ENCODE assay signal across 9 cellular contexts in the genomic region with DNA sequence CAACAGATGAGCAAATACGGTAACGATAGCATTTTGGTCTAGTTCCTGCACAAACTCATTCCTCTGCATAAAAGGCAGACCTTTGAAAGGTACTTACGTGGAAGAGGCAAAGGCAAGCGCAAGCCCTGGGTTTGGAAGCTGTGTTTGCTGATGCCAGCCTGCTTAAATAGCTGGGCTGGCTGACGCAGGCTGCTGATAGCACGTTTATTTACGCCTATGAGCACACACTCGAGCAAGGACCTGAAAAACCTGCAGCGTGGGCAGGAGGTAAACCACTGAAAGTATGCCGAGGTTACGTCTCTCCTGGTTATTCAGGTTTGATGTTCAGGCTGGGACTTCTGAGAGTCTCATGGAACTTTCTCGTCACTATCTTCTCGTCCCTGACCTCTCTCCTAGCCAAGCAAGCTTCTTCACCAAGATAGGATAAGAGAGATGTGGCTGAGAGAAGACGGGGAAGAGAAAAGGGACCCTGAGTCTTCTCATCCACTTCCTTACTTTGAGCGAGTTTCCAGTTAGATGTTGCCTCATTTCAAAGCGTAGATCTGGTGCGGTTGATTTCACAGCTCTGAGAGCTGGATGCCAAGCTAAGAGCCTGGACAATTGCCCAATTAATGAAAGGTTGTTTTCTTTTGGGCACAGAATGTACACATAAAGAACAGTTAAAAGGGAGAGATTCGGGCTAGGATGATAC. TPM values are rescaled to one million over a fixed set of nuclear protein-coding genes. Genes with fewer than 3 reads are reported as not detected.
A peak's percentile ranks its signal among the peaks of the same experiment; 100 is the strongest.
DNase-seq lines count a peak whose midpoint lies in the region; ATAC-seq and TF ChIP-seq lines count a peak whose summit lies in the region.
"Had no signal": no experiment of that assay in that cellular context is flagged by ENCODE, and none has a peak within 500 bp of the region (broad histone marks: within the 10 kb centered on the region; RNA-seq: fewer than 3 reads in every experiment).

A gene with protein sequence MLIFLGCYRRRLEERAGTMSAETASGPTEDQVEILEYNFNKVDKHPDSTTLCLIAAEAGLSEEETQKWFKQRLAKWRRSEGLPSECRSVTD (minus strand): TSS at position 139 of the 691 bp plus-strand sequence. CDS start 23,480 bp downstream, outside the sequence.

- no peaks in the 10 kb centered on the region for H3F3A ChIP-seq in PC-3 (ENCODE audit: low read length, unreplicated experiment)

- H3K27me3 Mint-ChIP-seq in activated naive CD8-positive, alpha-beta T cell treated with anti-CD3 and anti-CD28 coated beads for 36 hours = peaks cover 41% of the 10 kb centered on the region

- H3K4me1 Mint-ChIP-seq in activated naive CD8-positive, alpha-beta T cell treated with anti-CD3 and anti-CD28 coated beads for 36 hours = peaks cover 28% of the 10 kb centered on the region

- intact Hi-C loops in PC-3 (cut with micrococcal nuclease) = loop anchor here (5.0 kb wide), 1 partner anchor 121 kb away; no protein-coding TSS in a partner anchor

- peak within 1 kb of the TSS; percentile 50 for H3K4me3 ChIP-seq in PC-3 (ENCODE audit: low read length)

- peak within 1 kb of the TSS; percentile 74 for H3K4me2 ChIP-seq in PC-3 (ENCODE audit: low read length)

- no peak within 1 kb of the TSS for H3K27ac ChIP-seq in PC-3 (ENCODE audit: low read length)

- H3K9me3 Mint-ChIP-seq in activated naive CD8-positive, alpha-beta T cell treated with anti-CD3 and anti-CD28 coated beads for 36 hours = no peaks in the 10 kb centered on the region

- no peaks in the 10 kb centered on the region for H3K36me3 Mint-ChIP-seq in activated naive CD8-positive, alpha-beta T cell treated with anti-CD3 and anti-CD28 coated beads for 36 hours

- peaks cover 24% of the 10 kb centered on the region for H3K4me1 ChIP-seq in PC-3 (ENCODE audit: insufficient read depth, low read length)

- ATAC-seq in GM21576 (IDR thresholded peaks at IDR 0.05; ENCODE audit: unreplicated experiment) (peak; percentile 86), PC-3 (peak; percentile 80), GM18520 (IDR thresholded peaks at IDR 0.05; ENCODE audit: unreplicated experiment) (no peak)

- no peak for TF ChIP-seq CTCF in PC-3 (conservative IDR thresholded peaks at IDR 0.05; ENCODE audit: low read depth, low read length)

- H3K9me3 ChIP-seq in PC-3 (ENCODE audit: low read length) = no peaks in the 10 kb centered on the region

- H3K36me3 ChIP-seq in PC-3 (ENCODE audit: low read depth, low read length) = no peaks in the 10 kb centered on the region

- peak within 1 kb of the TSS; percentile 56 for H3K27ac Mint-ChIP-seq in activated naive CD8-positive, alpha-beta T cell treated with anti-CD3 and anti-CD28 coated beads for 36 hours

- DNase-seq in Ammon's horn (ENCODE audit: low spot score) = peak; percentile 35
- peak; percentile 86 for DNase-seq in PC-3
- DNase-seq in activated naive CD8-positive, alpha-beta T cell treated with anti-CD3 and anti-CD28 coated beads for 36 hours = peak; percentile 78
- DNase-seq in left kidney (ENCODE audit: low read depth, low spot score) = peak; percentile 53
- DNase-seq in stimulated activated CD8-positive, alpha-beta memory T cell treated with anti-CD3 and anti-CD28 coated beads, Interleukin-7, amount 100 ng/mL, for 4 hours (ENCODE audit: low read depth in 2 of 2) = peak; percentile 25 to 51
- DNase-seq in SHP77 treated with DMSO at 0.1 percent for 48 hours (lab: John Stamatoyannopoulos, UW) = no peak
- DNase-seq: DND-41 had no signal

- H4K20me1 ChIP-seq in PC-3 (ENCODE audit: low read length) = no peaks in the 10 kb centered on the region

- peak within 1 kb of the TSS; percentile 30 for H3K4me3 Mint-ChIP-seq in activated naive CD8-positive, alpha-beta T cell treated with anti-CD3 and anti-CD28 coated beads for 36 hours

- BruUV-seq in PC-3 (replicated peaks; lab: Mats Ljungman, UMichigan) = no TSS peak

- H3K79me2 ChIP-seq in PC-3 (ENCODE audit: low read length) = no peaks in the 10 kb centered on the region

- CTCF ChIA-PET in PC-3 (lab: Charles Lee) = no interaction called here

- no peaks in the 10 kb centered on the region for H3K27me3 ChIP-seq in PC-3 (ENCODE audit: low read length)

- no peak within 1 kb of the TSS for H3K9ac ChIP-seq in PC-3 (ENCODE audit: low read length)

- POLR2A ChIA-PET in PC-3 (lab: Charles Lee; ENCODE audit: unreplicated experiment) = interaction anchor here (0.6 to 0.8 kb wide), 2 partner anchors 81 to 294 kb away, joined by 3 read pairs; a partner anchor contains a TSS

- H2AFZ ChIP-seq in PC-3 (ENCODE audit: low read length) = peak within 1 kb of the TSS; percentile 63

- H3K9me2 ChIP-seq in PC-3 (replicated peaks; ENCODE audit: low read length) = no peaks in the 10 kb centered on the region

RNA-seq across cellular contexts. Expression of the gene that starts here (rescaled TPM):
- 0.87 TPM in 1 of 2 replicates, not detected in the other for total RNA-seq in PC-3 (2014; rRNA removed)
- 10 to 100 TPM; 16.5 to 18.1 TPM for total RNA-seq in activated naive CD8-positive, alpha-beta T cell treated with anti-CD3 and anti-CD28 coated beads for 36 hours

Comparison
In these comparisons a context has a peak if more than half of its experiments do, and no peak if none do; other contexts are left out.
1. Peak in DNase-seq, ATAC-seq, H3K4me3 ChIP-seq and H3K4me2 ChIP-seq in PC-3; RNA of the gene not detected or under 1 TPM.